ENCODE assay signal across 19 cellular contexts in the genomic region with DNA sequence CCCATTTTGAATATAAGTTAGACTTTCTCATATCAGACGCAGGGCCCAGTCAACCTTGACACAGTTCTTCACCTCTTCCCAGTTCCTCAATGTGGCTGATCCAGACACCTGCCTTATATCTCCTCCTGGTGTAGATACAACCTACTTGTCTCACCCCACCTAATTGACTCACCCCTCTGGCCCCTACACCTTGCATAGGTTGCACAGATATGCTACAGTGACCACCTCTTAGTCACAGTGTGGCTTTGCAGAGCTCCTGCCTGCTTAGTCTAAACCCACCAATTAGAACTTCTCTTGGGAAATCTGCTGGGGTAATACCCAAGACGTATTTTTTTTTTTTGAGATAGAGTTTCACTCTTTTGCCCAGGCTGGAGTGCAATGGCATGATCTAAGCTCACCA. TPM values are rescaled to one million over a fixed set of nuclear protein-coding genes. Genes with fewer than 3 reads are reported as not detected.
"Had no signal": no experiment of that assay in that cellular context is flagged by ENCODE, and none has a peak within 500 bp of the region (broad histone marks: within the 10 kb centered on the region; RNA-seq: fewer than 3 reads in every experiment).

No MANE protein-coding gene starts in this region.

- H3K27me3 ChIP-seq: ovary, sigmoid colon, thyroid gland had no signal

- H3K9me3 ChIP-seq: esophagus muscularis mucosa, left lung, ovary, sigmoid colon, thyroid gland had no signal

- H3K36me3 Mint-ChIP-seq: activated naive CD4-positive, alpha-beta T cell treated with anti-CD3 and anti-CD28 coated beads, Interleukin-2, amount 10 ng/mL, durations not matched to agents 7 days and 5 days had no signal

- H3K4me3 Mint-ChIP-seq: activated CD4-positive, alpha-beta T cell treated with anti-CD3 and anti-CD28 coated beads, Interleukin-2, amount 10 ng/mL, durations not matched to agents 7 days and 5 days; activated naive CD4-positive, alpha-beta T cell treated with anti-CD3 and anti-CD28 coated beads, Interleukin-2, amount 10 ng/mL, durations not matched to agents 7 days and 5 days; central memory CD8-positive, alpha-beta T cell; neural crest cell; T-helper 17 cell had no signal

- H3K36me3 ChIP-seq: esophagus muscularis mucosa, left lung, ovary, sigmoid colon, thyroid gland had no signal

- H3K4me1 Mint-ChIP-seq: activated CD4-positive, alpha-beta T cell treated with anti-CD3 and anti-CD28 coated beads, Interleukin-2, amount 10 ng/mL, durations not matched to agents 7 days and 5 days; activated naive CD4-positive, alpha-beta T cell treated with anti-CD3 and anti-CD28 coated beads, Interleukin-2, amount 10 ng/mL, durations not matched to agents 7 days and 5 days; central memory CD8-positive, alpha-beta T cell; neural crest cell; T-helper 17 cell had no signal

- H3K27ac ChIP-seq: esophagus muscularis mucosa, left lung, ovary, sigmoid colon, thyroid gland had no signal

- H3K4me1 ChIP-seq: esophagus muscularis mucosa, left lung, sigmoid colon, thyroid gland had no signal

- ATAC-seq: left lung, T-helper 17 cell had no signal

- H3K9me3 Mint-ChIP-seq: activated CD4-positive, alpha-beta T cell treated with anti-CD3 and anti-CD28 coated beads, Interleukin-2, amount 10 ng/mL, durations not matched to agents 7 days and 5 days; activated naive CD4-positive, alpha-beta T cell treated with anti-CD3 and anti-CD28 coated beads, Interleukin-2, amount 10 ng/mL, durations not matched to agents 7 days and 5 days; activated T-helper 2 cell treated with anti-CD3 and anti-CD28 coated beads, Interferon-gamma antibody, Interleukin-2, Interleukin-4, amounts not matched to agents 10 μg/mL and 5 μg/mL and 100 μg/mL, durations not matched to agents 14 hours and 24 hours and 36 hours; central memory CD8-positive, alpha-beta T cell; neural crest cell had no signal

- H3K4me3 ChIP-seq: esophagus muscularis mucosa, left lung, ovary, sigmoid colon, thyroid gland had no signal

- DNase-seq: activated CD4-positive, alpha-beta T cell treated with anti-CD3 and anti-CD28 coated beads, Interleukin-2, amount 10 ng/mL, durations not matched to agents 7 days and 5 days; activated CD4-positive, CD25-positive, alpha-beta regulatory T cell; activated CD8-positive, alpha-beta memory T cell treated with anti-CD3 and anti-CD28 coated beads for 24 hours; activated naive CD4-positive, alpha-beta T cell treated with anti-CD3 and anti-CD28 coated beads, Interleukin-2, amount 10 ng/mL, durations not matched to agents 7 days and 5 days; activated T-cell treated with anti-CD3 and anti-CD28 coated beads for 4 hours; dermis blood vessel endothelial cell; left lung; mesenchymal stem cell; ovary; sigmoid colon; stimulated activated CD4-positive, alpha-beta T cell treated with anti-CD3 and anti-CD28 coated beads, Interleukin-2, amount 100 ng/mL, for 48 hours; stimulated activated CD8-positive, alpha-beta memory T cell treated with anti-CD3 and anti-CD28 coated beads, Interleukin-4, amount 100 ng/mL, for 48 hours; T-helper 17 cell; thyroid gland had no signal

- H3K27ac Mint-ChIP-seq: activated CD4-positive, alpha-beta T cell treated with anti-CD3 and anti-CD28 coated beads, Interleukin-2, amount 10 ng/mL, durations not matched to agents 7 days and 5 days; activated naive CD4-positive, alpha-beta T cell treated with anti-CD3 and anti-CD28 coated beads, Interleukin-2, amount 10 ng/mL, durations not matched to agents 7 days and 5 days; activated T-helper 2 cell treated with anti-CD3 and anti-CD28 coated beads, Interferon-gamma antibody, Interleukin-2, Interleukin-4, amounts not matched to agents 10 μg/mL and 5 μg/mL and 100 μg/mL, durations not matched to agents 14 hours and 24 hours and 36 hours; T-helper 17 cell had no signal

RNA-seq across cellular contexts. Expression of a gene that starts 16.8 kb away (rescaled TPM):
- total RNA-seq: activated CD4-positive, alpha-beta T cell treated with anti-CD3 and anti-CD28 coated beads, Interleukin-2, amount 10 ng/mL, durations not matched to agents 7 days and 5 days; activated T-helper 2 cell treated with anti-CD3 and anti-CD28 coated beads, Interferon-gamma antibody, Interleukin-2, Interleukin-4, amounts not matched to agents 10 μg/mL and 5 μg/mL and 100 μg/mL, durations not matched to agents 14 hours and 24 hours and 36 hours; dermis blood vessel endothelial cell; esophagus muscularis mucosa; fibroblast of villous mesenchyme; neural crest cell; T-helper 17 cell; thyroid gland had no signal

RNA-seq across cellular contexts. Expression of a gene that starts 58.6 kb away (rescaled TPM):
- total RNA-seq: activated CD4-positive, alpha-beta T cell treated with anti-CD3 and anti-CD28 coated beads, Interleukin-2, amount 10 ng/mL, durations not matched to agents 7 days and 5 days; activated T-helper 2 cell treated with anti-CD3 and anti-CD28 coated beads, Interferon-gamma antibody, Interleukin-2, Interleukin-4, amounts not matched to agents 10 μg/mL and 5 μg/mL and 100 μg/mL, durations not matched to agents 14 hours and 24 hours and 36 hours; dermis blood vessel endothelial cell; neural crest cell; T-helper 17 cell; thyroid gland had no signal
- polyA plus RNA-seq: ovary had no signal
